23 cellular contexts compared by ENCODE assay signal in genomic region chr1:31733389-31734219, GRCh38. TPM values are rescaled to one million over a fixed set of nuclear protein-coding genes. Genes with fewer than 3 reads are reported as not detected.
A peak's percentile ranks its signal among the peaks of the same experiment; 100 is the strongest.
DNase-seq lines count a peak whose midpoint lies in the region; ATAC-seq lines count a peak whose summit lies in the region.
"Had no signal": no experiment of that assay in that cellular context is flagged by ENCODE, and none has a peak within 500 bp of the region (broad histone marks: within the 10 kb centered on the region; RNA-seq: fewer than 3 reads in every experiment).

No MANE protein-coding gene starts in this region.

- DNase-seq in NCI-H2171 treated with DMSO at 0.1 percent for 48 hours (lab: John Stamatoyannopoulos, UW) (peak; percentile 31), NCI-H2171 (lab: John Stamatoyannopoulos, UW) (no peak), NCI-H1694 treated with DMSO at 0.1 percent for 48 hours (lab: John Stamatoyannopoulos, UW) (peak; percentile 37), T-helper 17 cell (no peak), NCI-H82 treated with DMSO at 0.1 percent for 48 hours (lab: John Stamatoyannopoulos, UW; ENCODE audit: unreplicated experiment) (no peak)
- DNase-seq: activated CD4-positive, CD25-positive, alpha-beta regulatory T cell treated with anti-CD3 and anti-CD28 coated beads, Interleukin-2, amount 50 U/mL, for 72 hours; activated CD8-positive, alpha-beta T cell treated with anti-CD3 and anti-CD28 coated beads, Interleukin-2, amount 10 ng/mL, durations not matched to agents 7 days and 5 days; activated naive CD4-positive, alpha-beta T cell treated with anti-CD3 and anti-CD28 coated beads for 36 hours; activated T-cell treated with anti-CD3 and anti-CD28 coated beads, Interleukin-2, amount 50 U/mL, for 24 hours; Calu3; left colon; mesenchymal stem cell; naive B cell; NCI-H510A; stimulated activated CD4-positive, alpha-beta T cell treated with anti-CD3 and anti-CD28 coated beads, Interleukin-15, amount 100 ng/mL, for 24 hours; uterus had no signal

- no peaks in the 10 kb centered on the region for H3K27me3 Mint-ChIP-seq in T-helper 17 cell
- H3K27me3 Mint-ChIP-seq: activated T-cell treated with anti-CD3 and anti-CD28 coated beads, Interleukin-2, amount 50 U/mL, for 24 hours had no signal

- peak overlapping the region; percentile 65 for H3K27ac ChIP-seq in angular gyrus (ENCODE audit: low read depth, low read length)
- peak overlapping the region; percentile 61 for H3K27ac ChIP-seq in temporal lobe (ENCODE audit: low read depth, low read length)
- H3K27ac ChIP-seq: GM23248, parathyroid adenoma, RWPE1, uterus had no signal

- no peaks in the 10 kb centered on the region for H3K9me3 ChIP-seq in T-helper 17 cell (ENCODE audit: control insufficient read depth, low read length, poor library complexity, severe bottlenecking)
- H3K9me3 ChIP-seq: uterus had no signal

- H3K4me3 Mint-ChIP-seq in T-helper 17 cell = no peak overlapping the region
- H3K4me3 Mint-ChIP-seq: activated CD8-positive, alpha-beta T cell treated with anti-CD3 and anti-CD28 coated beads, Interleukin-2, amount 10 ng/mL, durations not matched to agents 7 days and 5 days; activated naive CD4-positive, alpha-beta T cell treated with anti-CD3 and anti-CD28 coated beads for 36 hours; activated T-cell treated with anti-CD3 and anti-CD28 coated beads, Interleukin-2, amount 50 U/mL, for 24 hours; naive B cell had no signal

- peaks cover 12% of the 10 kb centered on the region for H3K4me1 Mint-ChIP-seq in T-helper 17 cell

- no peak for ATAC-seq in HG03280 (IDR thresholded peaks at IDR 0.05; ENCODE audit: unreplicated experiment)
- ATAC-seq in T-helper 17 cell = no peak
- ATAC-seq: activated CD8-positive, alpha-beta T cell treated with anti-CD3 and anti-CD28 coated beads, Interleukin-2, amount 10 ng/mL, durations not matched to agents 7 days and 5 days; left colon; sciatic nerve had no signal

- H3K27ac Mint-ChIP-seq in T-helper 17 cell = no peak overlapping the region
- H3K27ac Mint-ChIP-seq: activated CD8-positive, alpha-beta T cell treated with anti-CD3 and anti-CD28 coated beads, Interleukin-2, amount 10 ng/mL, durations not matched to agents 7 days and 5 days; activated naive CD4-positive, alpha-beta T cell treated with anti-CD3 and anti-CD28 coated beads for 36 hours; activated T-cell treated with anti-CD3 and anti-CD28 coated beads, Interleukin-2, amount 50 U/mL, for 24 hours had no signal

- H3K36me3 Mint-ChIP-seq in T-helper 17 cell (ENCODE audit: low read depth) = peaks cover 3% of the 10 kb centered on the region
- H3K36me3 Mint-ChIP-seq: naive B cell had no signal

RNA-seq across cellular contexts. Expression of gene COL16A1, which starts 29.8 kb away (rescaled TPM):
- total RNA-seq in temporal lobe = 10.3 TPM
- not detected for total RNA-seq in T-helper 17 cell
- total RNA-seq: activated CD8-positive, alpha-beta T cell treated with anti-CD3 and anti-CD28 coated beads, Interleukin-2, amount 10 ng/mL, durations not matched to agents 7 days and 5 days had no signal

RNA-seq across cellular contexts. Expression of gene ADGRB2, which starts 30.5 kb away (rescaled TPM):
- total RNA-seq in temporal lobe (60.2 TPM), T-helper 17 cell (1 to 10 TPM; 1.0 to 1.4 TPM)

Comparison
In these comparisons a context has a peak if more than half of its experiments do, and no peak if none do; other contexts are left out.
1. DNase-seq: peak in NCI-H2171 treated with DMSO at 0.1 percent for 48 hours (single experiment) and NCI-H1694 treated with DMSO at 0.1 percent for 48 hours (single experiment); none in NCI-H2171 (single experiment), T-helper 17 cell (0 of 3) and NCI-H82 treated with DMSO at 0.1 percent for 48 hours (single experiment).
2. RNA of gene COL16A1, which starts 29.8 kb away (total RNA-seq): 10.3 TPM in temporal lobe (single experiment); not detected in T-helper 17 cell; every median in the first group is over 10 times any median in the second.
3. RNA of gene ADGRB2, which starts 30.5 kb away (total RNA-seq): 60.2 TPM in temporal lobe (single experiment); 1.0 to 1.4 TPM in T-helper 17 cell; every median in the first group is over 10 times any median in the second.